ENCODE assay signal across 8 cellular contexts in genomic region chr22:46007848-46008261, GRCh38. TPM values are rescaled to one million over a fixed set of nuclear protein-coding genes. Genes with fewer than 3 reads are reported as not detected.
A peak's percentile ranks its signal among the peaks of the same experiment; 100 is the strongest.
DNase-seq lines count a peak whose midpoint lies in the region; ATAC-seq and TF ChIP-seq lines count a peak whose summit lies in the region.

No MANE protein-coding gene starts in this region.

- H3K4me1 ChIP-seq in endocrine pancreas (ENCODE audit: control insufficient read depth, insufficient read depth, low read length), result no peaks in the 10 kb centered on the region

- TF ChIP-seq CTCF in AG09309 (IDR thresholded peaks at IDR 0.05; ENCODE audit: control insufficient read depth, insufficient read depth, low read depth, low read length, missing control alignments), result no peak

- H3K4me3 ChIP-seq in AG09309 (ENCODE audit: control insufficient read depth, low read depth, low read length), result peak overlapping the region; percentile 20
- H3K4me3 ChIP-seq in endocrine pancreas (ENCODE audit: control insufficient read depth, insufficient read depth, low read length), result no peak overlapping the region

- no peaks in the 10 kb centered on the region for H3K27me3 ChIP-seq in endocrine pancreas (ENCODE audit: control insufficient read depth, insufficient read depth, low read length)

- H3K36me3 ChIP-seq in endocrine pancreas (ENCODE audit: control insufficient read depth, insufficient read depth, low read length), result no peaks in the 10 kb centered on the region

- no peaks in the 10 kb centered on the region for H3K9me3 ChIP-seq in endocrine pancreas (ENCODE audit: control insufficient read depth, low read length)

- peak overlapping the region; percentile 56 for H3K9ac ChIP-seq in endocrine pancreas (ENCODE audit: control insufficient read depth, insufficient read depth, low read length)

- ATAC-seq in GM21786 (IDR thresholded peaks at IDR 0.05; ENCODE audit: unreplicated experiment), result no peak

- peak; percentile 81 for DNase-seq in AG09309 (ENCODE audit: low read depth)
- peak; percentile 91 for DNase-seq in NCI-H226
- DNase-seq in myocyte (ENCODE audit: low read depth), result peak; percentile 97
- no peak for DNase-seq in NCI-H748 (lab: John Stamatoyannopoulos, UW; ENCODE audit: unreplicated experiment)
- no peak for DNase-seq in NK-92 treated with Interleukin-12 subunit alpha and Interleukin-12 subunit beta, amount 100 ng/mL, for 24 hours (lab: John Stamatoyannopoulos, UW)
- no peak for DNase-seq in stimulated activated CD4-positive, alpha-beta T cell treated with anti-CD3 and anti-CD28 coated beads, Interleukin-2, amount 100 ng/mL, for 48 hours

RNA-seq across cellular contexts. Expression of gene WNT7B, which starts 30.9 kb away (rescaled TPM):
- not detected in 2 replicates for total RNA-seq in myocyte
- not detected for polyA plus RNA-seq in myocyte (2012)

Comparison
In these comparisons a context has a peak if more than half of its experiments do, and no peak if none do; other contexts are left out.
1. DNase-seq: peak in AG09309 (single experiment), NCI-H226 (single experiment) and myocyte (single experiment); none in NCI-H748 (single experiment), NK-92 treated with Interleukin-12 subunit alpha and Interleukin-12 subunit beta, amount 100 ng/mL, for 24 hours (single experiment) and stimulated activated CD4-positive, alpha-beta T cell treated with anti-CD3 and anti-CD28 coated beads, Interleukin-2, amount 100 ng/mL, for 48 hours (0 of 2).